In genomic region chr7:47083476-47084250, GRCh38 we compare ENCODE assay signal across 34 cellular contexts.
"Had no signal": no experiment of that assay in that cellular context is flagged by ENCODE, and none has a peak within 500 bp of the region (broad histone marks: within the 10 kb centered on the region; RNA-seq: fewer than 3 reads in every experiment).

No MANE protein-coding gene starts in this region.

- H3K4me2 ChIP-seq: KMS-11 had no signal

- H3K27ac ChIP-seq: ascending aorta, body of pancreas, breast epithelium, KMS-11, Peyer's patch, RWPE1, WERI-Rb-1 had no signal

- H3K4me1 Mint-ChIP-seq: activated CD4-positive, alpha-beta memory T cell treated with anti-CD3 and anti-CD28 coated beads, Interleukin-2, amount 10 ng/mL, durations not matched to agents 7 days and 5 days; activated CD8-positive, alpha-beta memory T cell treated with anti-CD3 and anti-CD28 coated beads, Interleukin-2, amount 10 ng/mL, durations not matched to agents 7 days and 5 days; activated naive CD4-positive, alpha-beta T cell treated with anti-CD3 and anti-CD28 coated beads, Interleukin-2, amount 50 U/mL, for 24 hours; activated naive CD8-positive, alpha-beta T cell treated with anti-CD3 and anti-CD28 coated beads, Interleukin-2, amount 10 ng/mL, durations not matched to agents 7 days and 5 days; activated T-helper 17 cell treated with anti-CD3 and anti-CD28 coated beads, Interleukin-2, amount 50 U/mL, for 72 hours had no signal

- DNase-seq: activated CD4-positive, alpha-beta memory T cell treated with anti-CD3 and anti-CD28 coated beads, Interleukin-2, amount 10 ng/mL, durations not matched to agents 7 days and 5 days; activated CD4-positive, alpha-beta T cell treated with anti-CD3 and anti-CD28 coated beads for 1 hour; activated CD4-positive, alpha-beta T cell treated with anti-CD3 and anti-CD28 coated beads for 48 hours; activated CD4-positive, CD25-positive, alpha-beta regulatory T cell; activated CD8-positive, alpha-beta memory T cell treated with anti-CD3 and anti-CD28 coated beads for 24 hours; activated CD8-positive, alpha-beta memory T cell treated with anti-CD3 and anti-CD28 coated beads, Interleukin-2, amount 10 ng/mL, durations not matched to agents 7 days and 5 days; activated CD8-positive, alpha-beta memory T cell treated with anti-CD3 and anti-CD28 coated beads, Interleukin-2, amount 50 U/mL, for 48 hours; activated effector memory CD4-positive, alpha-beta T cell treated with anti-CD3 and anti-CD28 coated beads, Interleukin-2, amount 50 U/mL, for 16 hours; activated naive CD4-positive, alpha-beta T cell treated with Interleukin-2 at 50 U/mL for 16 hours; activated naive CD8-positive, alpha-beta T cell treated with anti-CD3 and anti-CD28 coated beads, Interleukin-2, amount 10 ng/mL, durations not matched to agents 7 days and 5 days; activated T-cell treated with anti-CD3 and anti-CD28 coated beads, Interleukin-2, amount 50 U/mL, for 48 hours; amygdala; body of pancreas; MM.1S; MV-4-11; NCI-H1092; NCI-H1436 treated with DMSO at 0.1 percent for 48 hours; NCI-H1694 treated with DMSO at 0.1 percent for 48 hours; NCI-H2029; NCI-H345; NCI-H524 treated with DMSO at 0.1 percent for 48 hours; NK-92 treated with Interleukin-12 subunit alpha and Interleukin-12 subunit beta, amount 100 ng/mL, for 24 hours; PC-3; Peyer's patch; SIG-M5; T1000; WERI-Rb-1 had no signal

- H3K27ac Mint-ChIP-seq: activated CD4-positive, alpha-beta memory T cell treated with anti-CD3 and anti-CD28 coated beads, Interleukin-2, amount 10 ng/mL, durations not matched to agents 7 days and 5 days; activated CD8-positive, alpha-beta memory T cell treated with anti-CD3 and anti-CD28 coated beads, Interleukin-2, amount 10 ng/mL, durations not matched to agents 7 days and 5 days; activated naive CD4-positive, alpha-beta T cell treated with anti-CD3 and anti-CD28 coated beads, Interleukin-2, amount 50 U/mL, for 24 hours; activated naive CD8-positive, alpha-beta T cell treated with anti-CD3 and anti-CD28 coated beads, Interleukin-2, amount 10 ng/mL, durations not matched to agents 7 days and 5 days; activated T-helper 17 cell treated with anti-CD3 and anti-CD28 coated beads, Interleukin-2, amount 50 U/mL, for 72 hours had no signal

- H3K4me3 Mint-ChIP-seq: activated CD4-positive, alpha-beta memory T cell treated with anti-CD3 and anti-CD28 coated beads, Interleukin-2, amount 10 ng/mL, durations not matched to agents 7 days and 5 days; activated CD8-positive, alpha-beta memory T cell treated with anti-CD3 and anti-CD28 coated beads, Interleukin-2, amount 10 ng/mL, durations not matched to agents 7 days and 5 days; activated naive CD4-positive, alpha-beta T cell treated with anti-CD3 and anti-CD28 coated beads, Interleukin-2, amount 50 U/mL, for 24 hours; activated naive CD8-positive, alpha-beta T cell treated with anti-CD3 and anti-CD28 coated beads, Interleukin-2, amount 10 ng/mL, durations not matched to agents 7 days and 5 days; activated T-helper 17 cell treated with anti-CD3 and anti-CD28 coated beads, Interleukin-2, amount 50 U/mL, for 72 hours had no signal

- H3K9me3 ChIP-seq: ascending aorta, body of pancreas, breast epithelium, Peyer's patch had no signal

- H3K27me3 Mint-ChIP-seq: activated CD4-positive, alpha-beta memory T cell treated with anti-CD3 and anti-CD28 coated beads, Interleukin-2, amount 10 ng/mL, durations not matched to agents 7 days and 5 days; activated CD8-positive, alpha-beta memory T cell treated with anti-CD3 and anti-CD28 coated beads, Interleukin-2, amount 10 ng/mL, durations not matched to agents 7 days and 5 days; activated naive CD8-positive, alpha-beta T cell treated with anti-CD3 and anti-CD28 coated beads, Interleukin-2, amount 10 ng/mL, durations not matched to agents 7 days and 5 days; activated T-helper 17 cell treated with anti-CD3 and anti-CD28 coated beads, Interleukin-2, amount 50 U/mL, for 72 hours had no signal

- ATAC-seq: activated CD8-positive, alpha-beta memory T cell treated with anti-CD3 and anti-CD28 coated beads, Interleukin-2, amount 10 ng/mL, durations not matched to agents 7 days and 5 days; activated T-helper 17 cell treated with anti-CD3 and anti-CD28 coated beads, Interleukin-2, amount 50 U/mL, for 72 hours; body of pancreas; PC-3; Right ventricle myocardium inferior had no signal

- H3K36me3 Mint-ChIP-seq: activated CD8-positive, alpha-beta memory T cell treated with anti-CD3 and anti-CD28 coated beads, Interleukin-2, amount 10 ng/mL, durations not matched to agents 7 days and 5 days; activated naive CD4-positive, alpha-beta T cell treated with anti-CD3 and anti-CD28 coated beads, Interleukin-2, amount 50 U/mL, for 24 hours; activated naive CD8-positive, alpha-beta T cell treated with anti-CD3 and anti-CD28 coated beads, Interleukin-2, amount 10 ng/mL, durations not matched to agents 7 days and 5 days had no signal

- H3K27me3 ChIP-seq: ascending aorta, body of pancreas, breast epithelium, Peyer's patch had no signal

- H3K9me3 Mint-ChIP-seq: activated CD4-positive, alpha-beta memory T cell treated with anti-CD3 and anti-CD28 coated beads, Interleukin-2, amount 10 ng/mL, durations not matched to agents 7 days and 5 days; activated naive CD4-positive, alpha-beta T cell treated with anti-CD3 and anti-CD28 coated beads, Interleukin-2, amount 50 U/mL, for 24 hours; activated naive CD8-positive, alpha-beta T cell treated with anti-CD3 and anti-CD28 coated beads, Interleukin-2, amount 10 ng/mL, durations not matched to agents 7 days and 5 days; activated T-helper 17 cell treated with anti-CD3 and anti-CD28 coated beads, Interleukin-2, amount 50 U/mL, for 72 hours had no signal

- H3K36me3 ChIP-seq: ascending aorta, breast epithelium, Peyer's patch, WERI-Rb-1 had no signal

- H3K4me3 ChIP-seq: ascending aorta, body of pancreas, breast epithelium, Peyer's patch had no signal

- H3K4me1 ChIP-seq: breast epithelium had no signal

- H3K9ac ChIP-seq: KMS-11 had no signal
